In the genomic region with DNA sequence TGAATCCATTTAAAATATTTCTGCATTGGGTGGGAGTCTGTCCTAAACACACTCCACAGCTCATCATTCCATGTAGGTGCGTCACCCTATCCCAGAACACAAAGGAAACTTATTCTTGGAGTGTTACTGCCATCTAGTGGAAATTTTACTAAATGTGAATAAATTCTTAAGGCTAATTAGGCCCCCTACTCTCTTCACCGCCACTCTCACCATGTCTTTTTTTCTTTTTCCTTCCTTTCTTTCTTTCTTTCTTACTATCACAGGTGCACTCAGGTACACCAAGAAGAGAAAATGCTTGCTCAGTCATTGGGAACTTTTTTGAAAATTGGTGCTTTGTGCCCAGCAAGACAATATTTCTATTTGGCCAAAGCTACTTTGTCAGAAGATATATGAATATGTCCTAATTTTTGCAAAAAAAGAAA, we compare ENCODE assay signal across 8 cellular contexts. TPM values are rescaled to one million over a fixed set of nuclear protein-coding genes. Genes with fewer than 3 reads are reported as not detected.
A peak's percentile ranks its signal among the peaks of the same experiment; 100 is the strongest.
DNase-seq lines count a peak whose midpoint lies in the region; ATAC-seq and TF ChIP-seq lines count a peak whose summit lies in the region.

No MANE protein-coding gene starts in this region.

- H3K4ac ChIP-seq in mesendoderm (ENCODE audit: low read depth, low read length) = no peak overlapping the region

- no peak overlapping the region for H3K56ac ChIP-seq in mesendoderm (ENCODE audit: low read length)

- H2BK5ac ChIP-seq in mesendoderm (ENCODE audit: low read length) = no peak overlapping the region

- no peak overlapping the region for H3K4me2 ChIP-seq in KMS-11
- H3K4me2 ChIP-seq in mesendoderm (ENCODE audit: low read length) = no peak overlapping the region

- no peak for TF ChIP-seq POLR2A in Peyer's patch (IDR thresholded peaks at IDR 0.05)

- no peak overlapping the region for H4K5ac ChIP-seq in mesendoderm (ENCODE audit: low read length)

- CTCF ChIA-PET in activated CD8-positive, alpha-beta memory T cell treated with anti-CD3 and anti-CD28 coated beads, Interleukin-2, amount 10 ng/mL, durations not matched to agents 7 days and 5 days (lab: Charles Lee) = interaction anchor here (0.6 to 2.6 kb wide), 26 partner anchors 10 to 1740 kb away, joined by 3 to 9 read pairs (median 4); a partner anchor contains a TSS

- peaks cover 49% of the 10 kb centered on the region for H3K4me1 Mint-ChIP-seq in activated CD8-positive, alpha-beta memory T cell treated with anti-CD3 and anti-CD28 coated beads, Interleukin-2, amount 10 ng/mL, durations not matched to agents 7 days and 5 days
- H3K4me1 Mint-ChIP-seq in endothelial cell (ENCODE audit: unreplicated experiment) = peaks cover 20% of the 10 kb centered on the region

- H3K27me3 ChIP-seq in KMS-11 (ENCODE audit: insufficient read depth, low read depth) (no peaks in the 10 kb centered on the region), Peyer's patch (no peaks in the 10 kb centered on the region), mesendoderm (ENCODE audit: insufficient read depth, low read length, poor library complexity) (no peaks in the 10 kb centered on the region)

- H3K36me3 ChIP-seq in KMS-11 (ENCODE audit: insufficient read depth) = no peaks in the 10 kb centered on the region
- H3K36me3 ChIP-seq in Peyer's patch = no peaks in the 10 kb centered on the region
- H3K36me3 ChIP-seq in mesendoderm (ENCODE audit: control insufficient read depth, insufficient read depth, low read length) = no peaks in the 10 kb centered on the region

- no peak overlapping the region for H3K9ac ChIP-seq in KMS-11
- H3K9ac ChIP-seq in mesendoderm (ENCODE audit: low read length) = no peak overlapping the region

- no peak overlapping the region for H2BK15ac ChIP-seq in mesendoderm (replicated peaks; ENCODE audit: low read depth)

- H3K4me3 ChIP-seq in KMS-11 (IDR thresholded peaks at IDR 0.05; ENCODE audit: insufficient read depth, low read depth, low read length) = no peak overlapping the region
- no peak overlapping the region for H3K4me3 ChIP-seq in Peyer's patch
- no peak overlapping the region for H3K4me3 ChIP-seq in mesendoderm (ENCODE audit: low read length)

- WGBS in mesendoderm (ENCODE audit: extremely low coverage, insufficient coverage, low lambda C conversion rate) = no CpG with 5 or more reads among the region's 2 CpGs

- H3K36me3 Mint-ChIP-seq in activated CD8-positive, alpha-beta memory T cell treated with anti-CD3 and anti-CD28 coated beads, Interleukin-2, amount 10 ng/mL, durations not matched to agents 7 days and 5 days = peaks cover 8% of the 10 kb centered on the region
- H3K36me3 Mint-ChIP-seq in endothelial cell (ENCODE audit: low read depth, unreplicated experiment) = no peaks in the 10 kb centered on the region

- no peak overlapping the region for H3K27ac Mint-ChIP-seq in activated CD8-positive, alpha-beta memory T cell treated with anti-CD3 and anti-CD28 coated beads, Interleukin-2, amount 10 ng/mL, durations not matched to agents 7 days and 5 days
- H3K27ac Mint-ChIP-seq in endothelial cell (ENCODE audit: unreplicated experiment) = no peak overlapping the region

- no peaks in the 10 kb centered on the region for H3K79me1 ChIP-seq in mesendoderm (ENCODE audit: low read length)

- no peak overlapping the region for H2BK120ac ChIP-seq in mesendoderm (ENCODE audit: low read depth, low read length)

- no peaks in the 10 kb centered on the region for H3K9me3 Mint-ChIP-seq in activated CD8-positive, alpha-beta memory T cell treated with anti-CD3 and anti-CD28 coated beads, Interleukin-2, amount 10 ng/mL, durations not matched to agents 7 days and 5 days (ENCODE audit: low read depth)
- no peaks in the 10 kb centered on the region for H3K9me3 Mint-ChIP-seq in endothelial cell (ENCODE audit: unreplicated experiment)

- no peak overlapping the region for H2AFZ ChIP-seq in KMS-11 (ENCODE audit: low read depth)

- H2AK5ac ChIP-seq in mesendoderm (ENCODE audit: low read length) = no peak overlapping the region

- H3K27ac ChIP-seq in KMS-11 (no peak overlapping the region), Peyer's patch (no peak overlapping the region), mesendoderm (ENCODE audit: low read depth, low read length) (no peak overlapping the region)

- H4K8ac ChIP-seq in mesendoderm (ENCODE audit: low read depth, low read length) = no peak overlapping the region

- ATAC-seq in activated CD8-positive, alpha-beta memory T cell treated with anti-CD3 and anti-CD28 coated beads, Interleukin-2, amount 10 ng/mL, durations not matched to agents 7 days and 5 days = peak; percentile 67
- no peak for ATAC-seq in HG03280 (IDR thresholded peaks at IDR 0.05; ENCODE audit: unreplicated experiment)

- H4K20me1 ChIP-seq in KMS-11 (ENCODE audit: insufficient read depth) = no peaks in the 10 kb centered on the region

- H3K23ac ChIP-seq in mesendoderm (ENCODE audit: low read length) = no peak overlapping the region

- no peak overlapping the region for H3K4me3 Mint-ChIP-seq in activated CD8-positive, alpha-beta memory T cell treated with anti-CD3 and anti-CD28 coated beads, Interleukin-2, amount 10 ng/mL, durations not matched to agents 7 days and 5 days
- H3K4me3 Mint-ChIP-seq in endothelial cell (ENCODE audit: unreplicated experiment) = no peak overlapping the region

- no peaks in the 10 kb centered on the region for H3K9me3 ChIP-seq in Peyer's patch

- H3K27me3 Mint-ChIP-seq in activated CD8-positive, alpha-beta memory T cell treated with anti-CD3 and anti-CD28 coated beads, Interleukin-2, amount 10 ng/mL, durations not matched to agents 7 days and 5 days = no peaks in the 10 kb centered on the region
- H3K27me3 Mint-ChIP-seq in endothelial cell (ENCODE audit: unreplicated experiment) = no peaks in the 10 kb centered on the region

- no peaks in the 10 kb centered on the region for H3K4me1 ChIP-seq in KMS-11 (ENCODE audit: low read depth, poor library complexity, severe bottlenecking)
- no peaks in the 10 kb centered on the region for H3K4me1 ChIP-seq in Peyer's patch
- H3K4me1 ChIP-seq in mesendoderm (ENCODE audit: control insufficient read depth, low read depth, low read length) = no peaks in the 10 kb centered on the region

- H3K79me2 ChIP-seq in KMS-11 (ENCODE audit: insufficient read depth, low read depth) = no peaks in the 10 kb centered on the region
- no peaks in the 10 kb centered on the region for H3K79me2 ChIP-seq in mesendoderm (ENCODE audit: control insufficient read depth, insufficient read depth, low read length)

- peak; percentile 77 for TF ChIP-seq CTCF in KMS-11 (conservative IDR thresholded peaks at IDR 0.05; ENCODE audit: low read depth, low read length)
- TF ChIP-seq CTCF in Peyer's patch (IDR thresholded peaks at IDR 0.05) = peak; percentile 18 to 84 (median 58)
- TF ChIP-seq CTCF in endothelial cell (IDR thresholded peaks at IDR 0.05; ENCODE audit: unreplicated experiment) = peak; percentile 63

- DNase-seq in activated CD8-positive, alpha-beta memory T cell treated with anti-CD3 and anti-CD28 coated beads, Interleukin-2, amount 10 ng/mL, durations not matched to agents 7 days and 5 days = no peak
- no peak for DNase-seq in activated CD8-positive, alpha-beta memory T cell treated with anti-CD3 and anti-CD28 coated beads, Interleukin-2, amount 50 U/mL, for 48 hours
- DNase-seq in Peyer's patch (no peak), endothelial cell (ENCODE audit: low spot score) (no peak), mesendoderm (peak; percentile 90)
- DNase-seq in activated T-cell treated with anti-CD3 and anti-CD28 coated beads, Interleukin-2, amount 50 U/mL, for 1 hour = no peak

- no peak overlapping the region for H3K18ac ChIP-seq in mesendoderm (ENCODE audit: low read length)

RNA-seq across cellular contexts. Expression of a gene that starts 26.4 kb away (rescaled TPM):
- 10 to 100 TPM; 69.2 to 98.3 TPM for total RNA-seq in activated CD8-positive, alpha-beta memory T cell treated with anti-CD3 and anti-CD28 coated beads, Interleukin-2, amount 10 ng/mL, durations not matched to agents 7 days and 5 days
- total RNA-seq in Peyer's patch = 10 to 100 TPM in 2 of 4 donors, 1 to 10 TPM in 2; 1.4 to 13.2 (median 8.7) TPM
- total RNA-seq in endothelial cell (ENCODE audit: unreplicated experiment) = 45.8 TPM
- polyA plus RNA-seq in mesendoderm (2013, experiment 1 of 2) = 0.10 TPM
- polyA plus RNA-seq in mesendoderm (2013, experiment 2 of 2) = 0.08 TPM

RNA-seq across cellular contexts. Expression of a gene that starts 36.5 kb away (rescaled TPM):
- total RNA-seq in activated CD8-positive, alpha-beta memory T cell treated with anti-CD3 and anti-CD28 coated beads, Interleukin-2, amount 10 ng/mL, durations not matched to agents 7 days and 5 days = 10 to 100 TPM; 36.4 to 54.0 TPM
- total RNA-seq in Peyer's patch (10 to 100 TPM in 3 of 4 donors, 1 to 10 TPM in 1; 8.3 to 47.9 (median 32.3) TPM), endothelial cell (ENCODE audit: unreplicated experiment) (0.51 TPM)
- polyA plus RNA-seq in mesendoderm (2013, experiment 1 of 2) = 2.1 TPM
- polyA plus RNA-seq in mesendoderm (2013, experiment 2 of 2) = 2.0 TPM
